In the genomic region with DNA sequence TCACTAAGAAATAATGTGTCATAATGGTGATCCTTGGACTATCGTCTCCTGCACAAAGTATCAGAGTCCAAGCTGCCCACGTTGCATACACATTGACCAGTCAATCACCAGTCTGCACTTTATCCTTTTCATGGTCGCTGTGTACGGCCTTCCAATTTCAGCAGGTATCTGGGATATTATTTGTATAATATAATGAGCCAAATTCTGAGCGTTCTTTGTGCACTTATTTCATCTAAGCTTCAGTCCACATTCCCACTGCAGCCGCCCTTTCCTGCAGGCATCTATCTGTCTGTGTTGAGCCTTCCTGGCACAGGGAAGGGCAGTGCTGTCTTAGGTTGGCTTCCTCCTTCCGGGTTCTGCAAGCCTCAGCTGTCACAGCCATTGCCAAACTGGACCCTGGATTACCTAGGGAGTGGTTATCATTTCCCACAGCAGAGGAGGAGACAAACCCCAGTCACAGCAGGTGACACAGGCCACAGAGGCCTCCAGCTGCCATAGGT, we compare ENCODE assay signal across 26 cellular contexts.
DNase-seq lines count a peak whose midpoint lies in the region; ATAC-seq and TF ChIP-seq lines count a peak whose summit lies in the region.
"Had no signal": no experiment of that assay in that cellular context is flagged by ENCODE, and none has a peak within 500 bp of the region (broad histone marks: within the 10 kb centered on the region; RNA-seq: fewer than 3 reads in every experiment).

No MANE protein-coding gene starts in this region.

- in situ Hi-C loops in transverse colon (cut with MboI; ENCODE audit: low pct_ligation_motif_present in 1 of 4, low pct_unique_long_range_greater_than_20kb in 1 of 4, low sequenced_read_pairs in 3 of 4): loop anchor here in 1 of 4 donors (10.0 kb wide), 1 partner anchor 396 kb away; no protein-coding TSS in a partner anchor

- H3K9me3 ChIP-seq in hepatocyte (ENCODE audit: low read depth): no peaks in the 10 kb centered on the region
- H3K9me3 ChIP-seq in mucosa of descending colon: no peaks in the 10 kb centered on the region
- H3K9me3 ChIP-seq in transverse colon: no peaks in the 10 kb centered on the region
- no peaks in the 10 kb centered on the region for H3K9me3 ChIP-seq in endodermal cell (ENCODE audit: control insufficient read depth, low read length)
- H3K9me3 ChIP-seq: A549 had no signal

- H3K36me3 ChIP-seq in hepatocyte (replicated peaks; ENCODE audit: insufficient read depth, low read depth) (no peaks in the 10 kb centered on the region), mucosa of descending colon (ENCODE audit: low read depth) (no peaks in the 10 kb centered on the region), transverse colon (no peaks in the 10 kb centered on the region), endodermal cell (ENCODE audit: control insufficient read depth, insufficient read depth, low read length) (no peaks in the 10 kb centered on the region)

- H3K4me1 ChIP-seq in hepatocyte (ENCODE audit: insufficient read depth) (peaks cover 19% of the 10 kb centered on the region), mucosa of descending colon (ENCODE audit: low read depth) (peaks cover 7% of the 10 kb centered on the region), transverse colon (peaks cover 0 to 8% (median 4%) of the 10 kb centered on the region in 4 donors), endodermal cell (ENCODE audit: control insufficient read depth, insufficient read depth, low read length) (peaks cover 4% of the 10 kb centered on the region)
- H3K4me1 ChIP-seq: A549 had no signal

- intact Hi-C loops in mucosa of descending colon (cut with DNase I, micrococcal nuclease) (no loop called here), transverse colon (cut with DNase I; ENCODE audit: low total_unique reads) (no loop called here)

- no peaks in the 10 kb centered on the region for H3K79me2 ChIP-seq in hepatocyte

- no peaks in the 10 kb centered on the region for H3K9me2 ChIP-seq in hepatocyte (replicated peaks; ENCODE audit: insufficient read depth)

- H4K20me1 ChIP-seq in hepatocyte (ENCODE audit: insufficient read depth, poor library complexity, severe bottlenecking): no peaks in the 10 kb centered on the region
- H4K20me1 ChIP-seq: BLaER1 treated with 17β-estradiol and CSF1 and Interleukin-3, amounts not matched to agents 10 nM and 100 nM had no signal

- H3K27ac ChIP-seq in hepatocyte (peak overlapping the region; percentile 69), transverse colon (peak overlapping the region; percentile 60 to 76 (median 64)), endodermal cell (ENCODE audit: low read depth, low read length) (no peak overlapping the region)
- H3K27ac ChIP-seq: A549; BLaER1 treated with 17β-estradiol and CSF1 and Interleukin-3, amounts not matched to agents 10 nM and 100 nM; HL-60 had no signal

- H3K27me3 Mint-ChIP-seq in brain: peaks cover 2% of the 10 kb centered on the region
- peaks cover 4% of the 10 kb centered on the region for H3K27me3 Mint-ChIP-seq in endodermal cell (ENCODE audit: insufficient read depth)

- H3K36me3 Mint-ChIP-seq in brain (no peaks in the 10 kb centered on the region), endodermal cell (ENCODE audit: low read depth) (no peaks in the 10 kb centered on the region)

- no peaks in the 10 kb centered on the region for H3K27me3 ChIP-seq in hepatocyte
- no peaks in the 10 kb centered on the region for H3K27me3 ChIP-seq in transverse colon
- no peaks in the 10 kb centered on the region for H3K27me3 ChIP-seq in endodermal cell (ENCODE audit: control insufficient read depth, insufficient read depth, low read length, poor library complexity, severe bottlenecking)

- H3K4me3 Mint-ChIP-seq in brain: no peak overlapping the region
- no peak overlapping the region for H3K4me3 Mint-ChIP-seq in endodermal cell
- H3K4me3 Mint-ChIP-seq: CD4-positive, alpha-beta T cell had no signal

- peak; percentile 94 for ATAC-seq in mucosa of descending colon
- no peak for ATAC-seq in HG02884 (IDR thresholded peaks at IDR 0.05; ENCODE audit: unreplicated experiment)
- ATAC-seq: A549, Panc1 had no signal

- H3K27ac Mint-ChIP-seq in brain (peak overlapping the region in 3 of 5 experiments; percentile 35 to 73 (median 43)), endodermal cell (no peak overlapping the region)
- H3K27ac Mint-ChIP-seq: CD4-positive, alpha-beta T cell had no signal

- TF ChIP-seq POLR2A in transverse colon (IDR thresholded peaks at IDR 0.05): no peak

- TF ChIP-seq EP300 in transverse colon (IDR thresholded peaks at IDR 0.05; ENCODE audit: low read depth): no peak

- H3K4me3 ChIP-seq in hepatocyte (no peak overlapping the region), mucosa of descending colon (no peak overlapping the region), transverse colon (no peak overlapping the region), endodermal cell (ENCODE audit: low read length) (no peak overlapping the region)
- H3K4me3 ChIP-seq: A549; BLaER1 treated with 17β-estradiol and CSF1 and Interleukin-3, amounts not matched to agents 10 nM and 100 nM had no signal

- DNase-seq in hepatocyte (ENCODE audit: low spot score) (peak; percentile 35), mucosa of descending colon (peak; percentile 67 to 78 (median 71)), transverse colon (peak; percentile 73), endodermal cell (no peak), NCI-H2171 (lab: John Stamatoyannopoulos, UW) (no peak)
- DNase-seq: AML-193; CD4-positive, alpha-beta T cell; COR-L47; DMS53; GOT3; HCEC 1CT; Kasumi-1; NCI-H1105; NCI-H146; NCI-H1930; NCI-H2107; NCI-H446; NCI-H524 treated with DMSO at 0.1 percent for 48 hours; NCI-H774; SHP77 treated with DMSO at 0.1 percent for 48 hours had no signal

- H3K4me1 Mint-ChIP-seq in brain (peaks cover 60% of the 10 kb centered on the region), endodermal cell (peaks cover 17% of the 10 kb centered on the region)

- TF ChIP-seq CTCF in brain (conservative IDR thresholded peaks at IDR 0.05): no peak
- no peak for TF ChIP-seq CTCF in hepatocyte (IDR thresholded peaks at IDR 0.05; ENCODE audit: poor library complexity)
- TF ChIP-seq CTCF in mucosa of descending colon (IDR thresholded peaks at IDR 0.05): no peak
- TF ChIP-seq CTCF in transverse colon (IDR thresholded peaks at IDR 0.05): no peak
- TF ChIP-seq CTCF in endodermal cell (conservative IDR thresholded peaks at IDR 0.05): no peak

- peaks cover 0 to 6% (median 2%) of the 10 kb centered on the region in 5 experiments for H3K9me3 Mint-ChIP-seq in brain
- no peaks in the 10 kb centered on the region for H3K9me3 Mint-ChIP-seq in endodermal cell
- H3K9me3 Mint-ChIP-seq: CD4-positive, alpha-beta T cell had no signal

- H3K9ac ChIP-seq in endodermal cell (ENCODE audit: extremely low read depth, low read length, poor library complexity, severe bottlenecking): no peak overlapping the region
- H3K9ac ChIP-seq: BLaER1 treated with 17β-estradiol and CSF1 and Interleukin-3, amounts not matched to agents 10 nM and 100 nM had no signal

- WGBS in hepatocyte (ENCODE audit: low lambda C conversion rate, missing lambda C conversion rate): 76% methylated on average over 7 of the region's 7 CpGs
- WGBS in transverse colon (ENCODE audit: low coverage in 1 of 2), 2 donors: 45 to 63% methylated on average over 6 to 7 of the region's 7 CpGs
- 93 to 100% methylated on average over 1 to 7 of the region's 7 CpGs for WGBS in endodermal cell (ENCODE audit: insufficient coverage in 1 of 2, insufficient read length in 1 of 2), 2 experiments

- no peak overlapping the region for H2AFZ ChIP-seq in hepatocyte

- no peak overlapping the region for H3K4me2 ChIP-seq in hepatocyte
- H3K4me2 ChIP-seq: A549 had no signal

Comparison
In these comparisons a context has a peak if more than half of its experiments do, and no peak if none do; other contexts are left out.
1. DNase-seq: peak in hepatocyte (single experiment), mucosa of descending colon (3 of 3) and transverse colon (single experiment); none in endodermal cell (single experiment) and NCI-H2171 (single experiment).